ENCODE assay signal across 8 cellular contexts in genomic region chr9:136051568-136052432, GRCh38. TPM values are rescaled to one million over a fixed set of nuclear protein-coding genes. Genes with fewer than 3 reads are reported as not detected.
DNase-seq lines count a peak whose midpoint lies in the region; ATAC-seq and FAIRE-seq lines count a peak whose summit lies in the region.

No MANE protein-coding gene starts in this region.

- peak overlapping the region; percentile 58 for H3K9ac ChIP-seq in HUES64 (ENCODE audit: low read depth, low read length)

- DNase-seq in COR-L47 (lab: John Stamatoyannopoulos, UW) (peak; percentile 56), RPMI8226 (peak; percentile 66), dermis microvascular lymphatic vessel endothelial cell (ENCODE audit: low read depth in 2 of 2) (peak; percentile 74 to 96), small intestine (peak; percentile 92)

- H3K9me3 ChIP-seq in HUES64 (ENCODE audit: insufficient read depth, low read depth, low read length) (no peaks in the 10 kb centered on the region), small intestine (ENCODE audit: control insufficient read depth, low read depth) (no peaks in the 10 kb centered on the region)

- no peak for ATAC-seq in HG03175 (IDR thresholded peaks at IDR 0.05; ENCODE audit: unreplicated experiment)
- no peak for ATAC-seq in HG03095 (IDR thresholded peaks at IDR 0.05; ENCODE audit: unreplicated experiment)

- H3K4me3 ChIP-seq in HUES64 (ENCODE audit: low read length) (peak overlapping the region; percentile 56), small intestine (ENCODE audit: low read depth in 1 of 2, low read length in 2 of 2) (peak overlapping the region in 1 of 2 donors; percentile 60)

- peaks cover 10% of the 10 kb centered on the region; the same call in 1 of the 2 replicates for H3K27me3 ChIP-seq in HUES64 (ENCODE audit: insufficient read depth, low read length)
- H3K27me3 ChIP-seq in layer of hippocampus (ENCODE audit: control insufficient read depth, insufficient read depth, low read length), result no peaks in the 10 kb centered on the region
- no peaks in the 10 kb centered on the region for H3K27me3 ChIP-seq in small intestine (ENCODE audit: control insufficient read depth in 2 of 2, insufficient read depth in 2 of 2, low read length in 2 of 2)

- H3K36me3 ChIP-seq in HUES64 (ENCODE audit: insufficient read depth, low read length) (0 out of 2 replicates have a peak, but pooled peaks cover 4% of the 10 kb centered on the region), small intestine (ENCODE audit: control insufficient read depth in 2 of 2, insufficient read depth in 2 of 2, low read length in 2 of 2) (peaks cover 0 to 2% of the 10 kb centered on the region in 2 donors)

- H3K27ac ChIP-seq in HUES64 (ENCODE audit: low read depth, low read length) (peak overlapping the region; percentile 44; the same call in 1 of the 2 replicates), layer of hippocampus (ENCODE audit: low read depth, low read length) (peak overlapping the region; percentile 98), small intestine (ENCODE audit: low read depth in 1 of 2, low read length in 1 of 2) (peak overlapping the region in 1 of 2 donors; percentile 30)

- H3K4me1 ChIP-seq in HUES64 (ENCODE audit: insufficient read depth, low read length) (peaks cover 8% of the 10 kb centered on the region), small intestine (ENCODE audit: control insufficient read depth in 2 of 2, insufficient read depth in 1 of 2, low read depth in 1 of 2, low read length in 1 of 2) (peaks cover 3 to 10% of the 10 kb centered on the region in 2 donors)

- WGBS in HUES64, result 1% methylated on average over 66 of the region's 66 CpGs
- WGBS in small intestine, 3 donors, result 1 to 2% (median 1%) methylated on average over 46 to 66 of the region's 66 CpGs

- FAIRE-seq in small intestine (lab: Jason Lieb, UNC), result no peak

RNA-seq across cellular contexts. Expression of gene NACC2, which starts 43.3 kb away (rescaled TPM):
- polyA plus RNA-seq in HUES64 (2013, experiment 1 of 2), result 6.4 TPM
- polyA plus RNA-seq in HUES64 (2013, experiment 2 of 2), result 7.7 TPM
- 12.2 and 16.2 TPM in 2 replicates for total RNA-seq in dermis microvascular lymphatic vessel endothelial cell
- polyA plus RNA-seq in small intestine, result 1 to 10 TPM; 4.9 to 9.6 (median 6.5) TPM
